In genomic region chr7:93883917-93884345, GRCh38 we compare ENCODE assay signal across 39 cellular contexts. TPM values are rescaled to one million over a fixed set of nuclear protein-coding genes. Genes with fewer than 3 reads are reported as not detected.
"Had no signal": no experiment of that assay in that cellular context is flagged by ENCODE, and none has a peak within 500 bp of the region (broad histone marks: within the 10 kb centered on the region; RNA-seq: fewer than 3 reads in every experiment).

No MANE protein-coding gene starts in this region.

- H3K4me3 ChIP-seq: adrenal gland, breast epithelium had no signal

- H3K27me3 ChIP-seq: adrenal gland, breast epithelium had no signal

- H3K4me1 ChIP-seq: adrenal gland, breast epithelium had no signal

- ATAC-seq: activated CD8-positive, alpha-beta T cell treated with anti-CD3 and anti-CD28 coated beads for 36 hours; activated naive CD4-positive, alpha-beta T cell treated with anti-CD3 and anti-CD28 coated beads, Interleukin-2, amount 50 U/mL, for 72 hours; activated T-cell treated with anti-CD3 and anti-CD28 coated beads, Interleukin-2, amount 50 U/mL, for 4 hours; activated T-cell treated with anti-CD3 and anti-CD28 coated beads, Interleukin-2, amount 50 U/mL, for 72 hours; activated T-helper 17 cell treated with anti-CD3 and anti-CD28 coated beads, Interleukin-2, amount 50 U/mL, for 72 hours had no signal

- H3K27ac Mint-ChIP-seq: activated B cell treated with CpG ODN at 0.5 μM for 24 hours; activated CD4-positive, alpha-beta memory T cell treated with anti-CD3 and anti-CD28 coated beads for 36 hours; activated CD4-positive, alpha-beta T cell treated with anti-CD3 and anti-CD28 coated beads, Interleukin-2, amount 10 ng/mL, durations not matched to agents 24 days and 14 days; activated CD8-positive, alpha-beta T cell treated with anti-CD3 and anti-CD28 coated beads for 36 hours; activated naive CD4-positive, alpha-beta T cell treated with anti-CD3 and anti-CD28 coated beads for 36 hours; activated naive CD4-positive, alpha-beta T cell treated with anti-CD3 and anti-CD28 coated beads, Interleukin-2, amount 50 U/mL, for 72 hours; activated naive CD8-positive, alpha-beta T cell treated with anti-CD3 and anti-CD28 coated beads for 36 hours; activated T-cell treated with anti-CD3 and anti-CD28 coated beads, Interleukin-2, amount 50 U/mL, for 72 hours; activated T-helper 1 cell treated with anti-CD3 and anti-CD28 coated beads, Interleukin-12 subunit alpha, Interleukin-12 subunit beta, Interleukin-2, Interleukin-4 antibody, amounts not matched to agents 30 ng/mL and 10 ng/mL and 1 ng/mL, durations not matched to agents 14 hours and 24 hours and 36 hours; activated T-helper 17 cell treated with anti-CD3 and anti-CD28 coated beads, Interleukin-2, amount 50 U/mL, for 72 hours; brain; T-helper 1 cell treated with Interleukin-12 subunit alpha and Interleukin-12 subunit beta and Interleukin-4 antibody, amounts not matched to agents 30 μg/mL and 1 μg/mL, for 36 hours; T-helper 2 cell treated with Interferon-gamma antibody and Interleukin-4, amounts not matched to agents 5 μg/mL and 100 μg/mL, for 36 hours had no signal

- H3K36me3 ChIP-seq: adrenal gland, breast epithelium had no signal

- H3K27ac ChIP-seq: adrenal gland, breast epithelium, VCaP had no signal

- H3K4me1 Mint-ChIP-seq: activated B cell treated with CpG ODN at 0.5 μM for 24 hours; activated CD4-positive, alpha-beta T cell treated with anti-CD3 and anti-CD28 coated beads, Interleukin-2, amount 10 ng/mL, durations not matched to agents 24 days and 14 days; activated naive CD8-positive, alpha-beta T cell treated with anti-CD3 and anti-CD28 coated beads for 36 hours; activated T-helper 17 cell treated with anti-CD3 and anti-CD28 coated beads, Interleukin-2, amount 50 U/mL, for 72 hours; central memory CD8-positive, alpha-beta T cell had no signal

- H3K36me3 Mint-ChIP-seq: activated CD4-positive, alpha-beta memory T cell treated with anti-CD3 and anti-CD28 coated beads for 36 hours; activated naive CD4-positive, alpha-beta T cell treated with anti-CD3 and anti-CD28 coated beads, Interleukin-2, amount 50 U/mL, for 72 hours; activated naive CD8-positive, alpha-beta T cell treated with anti-CD3 and anti-CD28 coated beads for 36 hours; brain had no signal

- H3K9me3 ChIP-seq: adrenal gland, breast epithelium had no signal

- H3K4me3 Mint-ChIP-seq: activated B cell treated with CpG ODN at 0.5 μM for 24 hours; activated CD4-positive, alpha-beta memory T cell treated with anti-CD3 and anti-CD28 coated beads for 36 hours; activated CD4-positive, alpha-beta T cell treated with anti-CD3 and anti-CD28 coated beads, Interleukin-2, amount 10 ng/mL, durations not matched to agents 24 days and 14 days; activated CD8-positive, alpha-beta T cell treated with anti-CD3 and anti-CD28 coated beads for 36 hours; activated naive CD4-positive, alpha-beta T cell treated with anti-CD3 and anti-CD28 coated beads for 36 hours; activated naive CD8-positive, alpha-beta T cell treated with anti-CD3 and anti-CD28 coated beads for 36 hours; activated T-cell treated with anti-CD3 and anti-CD28 coated beads, Interleukin-2, amount 50 U/mL, for 4 hours; activated T-cell treated with anti-CD3 and anti-CD28 coated beads, Interleukin-2, amount 50 U/mL, for 72 hours; activated T-helper 1 cell treated with anti-CD3 and anti-CD28 coated beads, Interleukin-12 subunit alpha, Interleukin-12 subunit beta, Interleukin-2, Interleukin-4 antibody, amounts not matched to agents 30 ng/mL and 10 ng/mL and 1 ng/mL, durations not matched to agents 14 hours and 24 hours and 36 hours; activated T-helper 17 cell treated with anti-CD3 and anti-CD28 coated beads, Interleukin-2, amount 50 U/mL, for 72 hours; brain; central memory CD8-positive, alpha-beta T cell; T-helper 1 cell treated with Interleukin-12 subunit alpha and Interleukin-12 subunit beta and Interleukin-4 antibody, amounts not matched to agents 30 μg/mL and 1 μg/mL, for 36 hours; T-helper 2 cell treated with Interferon-gamma antibody and Interleukin-4, amounts not matched to agents 5 μg/mL and 100 μg/mL, for 36 hours had no signal

- DNase-seq: activated B cell treated with CpG ODN at 0.5 μM for 24 hours; activated CD4-positive, alpha-beta memory T cell treated with anti-CD3 and anti-CD28 coated beads for 36 hours; activated CD4-positive, alpha-beta T cell treated with anti-CD3 and anti-CD28 coated beads for 4 hours; activated CD4-positive, alpha-beta T cell treated with anti-CD3 and anti-CD28 coated beads, Interleukin-2, amount 10 ng/mL, durations not matched to agents 24 days and 14 days; activated CD4-positive, alpha-beta T cell treated with anti-CD3 and anti-CD28 coated beads, Interleukin-2, amount 50 U/mL, for 1 hour; activated CD4-positive, alpha-beta T cell treated with anti-CD3 and anti-CD28 coated beads, Interleukin-2, amount 50 U/mL, for 4 hours; activated CD4-positive, CD25-positive, alpha-beta regulatory T cell treated with anti-CD3 and anti-CD28 coated beads, Interleukin-2, amount 50 U/mL, for 72 hours; activated CD8-positive, alpha-beta memory T cell treated with anti-CD3 and anti-CD28 coated beads, Interleukin-2, amount 50 U/mL, for 4 hours; activated CD8-positive, alpha-beta T cell treated with anti-CD3 and anti-CD28 coated beads for 36 hours; activated effector memory CD4-positive, alpha-beta T cell treated with anti-CD3 and anti-CD28 coated beads, Interleukin-2, amount 50 U/mL, for 16 hours; activated gamma-delta T cell treated with Interleukin-2 at 50 U/mL for 16 hours; activated naive CD4-positive, alpha-beta T cell; activated naive CD4-positive, alpha-beta T cell treated with anti-CD3 and anti-CD28 coated beads for 36 hours; activated naive CD4-positive, alpha-beta T cell treated with anti-CD3 and anti-CD28 coated beads, Interleukin-2, amount 50 U/mL, for 16 hours; activated naive CD8-positive, alpha-beta T cell treated with anti-CD3 and anti-CD28 coated beads for 36 hours; activated T-cell treated with anti-CD3 and anti-CD28 coated beads for 4 hours; activated T-cell treated with anti-CD3 and anti-CD28 coated beads, Interleukin-2, amount 50 U/mL, for 1 hour; activated T-cell treated with anti-CD3 and anti-CD28 coated beads, Interleukin-2, amount 50 U/mL, for 4 hours; activated T-cell treated with anti-CD3 and anti-CD28 coated beads, Interleukin-2, amount 50 U/mL, for 72 hours; adrenal gland; amniotic stem cell; aorta; cerebellar nuclear complex; T-helper 1 cell; T-helper 2 cell; T-helper 9 cell had no signal

- H3K9me3 Mint-ChIP-seq: activated CD4-positive, alpha-beta memory T cell treated with anti-CD3 and anti-CD28 coated beads for 36 hours; activated CD4-positive, alpha-beta T cell treated with anti-CD3 and anti-CD28 coated beads, Interleukin-2, amount 10 ng/mL, durations not matched to agents 24 days and 14 days; activated naive CD8-positive, alpha-beta T cell treated with anti-CD3 and anti-CD28 coated beads for 36 hours; activated T-helper 1 cell treated with anti-CD3 and anti-CD28 coated beads, Interleukin-12 subunit alpha, Interleukin-12 subunit beta, Interleukin-2, Interleukin-4 antibody, amounts not matched to agents 30 ng/mL and 10 ng/mL and 1 ng/mL, durations not matched to agents 14 hours and 24 hours and 36 hours; T-helper 1 cell treated with Interleukin-12 subunit alpha and Interleukin-12 subunit beta and Interleukin-4 antibody, amounts not matched to agents 30 μg/mL and 1 μg/mL, for 36 hours had no signal

- FAIRE-seq: colon had no signal

RNA-seq across cellular contexts. Expression of gene TFPI2, which starts 6.6 kb away (rescaled TPM):
- total RNA-seq: activated CD4-positive, alpha-beta memory T cell treated with anti-CD3 and anti-CD28 coated beads for 36 hours; activated CD4-positive, alpha-beta T cell treated with anti-CD3 and anti-CD28 coated beads, Interleukin-2, amount 10 ng/mL, durations not matched to agents 24 days and 14 days; activated CD8-positive, alpha-beta memory T cell treated with anti-CD3 and anti-CD28 coated beads for 36 hours; activated CD8-positive, alpha-beta T cell treated with anti-CD3 and anti-CD28 coated beads for 36 hours; activated naive CD4-positive, alpha-beta T cell treated with anti-CD3 and anti-CD28 coated beads for 36 hours; activated naive CD8-positive, alpha-beta T cell treated with anti-CD3 and anti-CD28 coated beads for 36 hours; activated T-helper 1 cell treated with anti-CD3 and anti-CD28 coated beads, Interleukin-12 subunit alpha, Interleukin-12 subunit beta, Interleukin-2, Interleukin-4 antibody, amounts not matched to agents 30 ng/mL and 10 ng/mL and 1 ng/mL, durations not matched to agents 14 hours and 24 hours and 36 hours had no signal

RNA-seq across cellular contexts. Expression of gene GNGT1, which starts 22.4 kb away (rescaled TPM):
- total RNA-seq: activated B cell treated with CpG ODN at 0.5 μM for 24 hours; activated CD4-positive, alpha-beta memory T cell treated with anti-CD3 and anti-CD28 coated beads for 36 hours; activated CD4-positive, alpha-beta T cell treated with anti-CD3 and anti-CD28 coated beads, Interleukin-2, amount 10 ng/mL, durations not matched to agents 24 days and 14 days; activated CD8-positive, alpha-beta memory T cell treated with anti-CD3 and anti-CD28 coated beads for 36 hours; activated CD8-positive, alpha-beta T cell treated with anti-CD3 and anti-CD28 coated beads for 36 hours; activated naive CD4-positive, alpha-beta T cell treated with anti-CD3 and anti-CD28 coated beads for 36 hours; activated naive CD4-positive, alpha-beta T cell treated with anti-CD3 and anti-CD28 coated beads, Interleukin-2, amount 50 U/mL, for 72 hours; activated naive CD8-positive, alpha-beta T cell treated with anti-CD3 and anti-CD28 coated beads for 36 hours; activated T-cell treated with anti-CD3 and anti-CD28 coated beads, Interleukin-2, amount 50 U/mL, for 4 hours; activated T-cell treated with anti-CD3 and anti-CD28 coated beads, Interleukin-2, amount 50 U/mL, for 72 hours; activated T-helper 1 cell treated with anti-CD3 and anti-CD28 coated beads, Interleukin-12 subunit alpha, Interleukin-12 subunit beta, Interleukin-2, Interleukin-4 antibody, amounts not matched to agents 30 ng/mL and 10 ng/mL and 1 ng/mL, durations not matched to agents 14 hours and 24 hours and 36 hours; activated T-helper 17 cell treated with anti-CD3 and anti-CD28 coated beads, Interleukin-2, amount 50 U/mL, for 72 hours; adrenal gland; aorta; breast epithelium; cardiac septum; chondrocyte had no signal

RNA-seq across cellular contexts. Expression of gene GNG11, which starts 37.6 kb away (rescaled TPM):
- total RNA-seq: activated CD4-positive, alpha-beta memory T cell treated with anti-CD3 and anti-CD28 coated beads for 36 hours; activated CD4-positive, alpha-beta T cell treated with anti-CD3 and anti-CD28 coated beads, Interleukin-2, amount 10 ng/mL, durations not matched to agents 24 days and 14 days; activated CD8-positive, alpha-beta memory T cell treated with anti-CD3 and anti-CD28 coated beads for 36 hours; activated CD8-positive, alpha-beta T cell treated with anti-CD3 and anti-CD28 coated beads for 36 hours; activated naive CD4-positive, alpha-beta T cell treated with anti-CD3 and anti-CD28 coated beads for 36 hours; activated naive CD4-positive, alpha-beta T cell treated with anti-CD3 and anti-CD28 coated beads, Interleukin-2, amount 50 U/mL, for 72 hours; activated naive CD8-positive, alpha-beta T cell treated with anti-CD3 and anti-CD28 coated beads for 36 hours; activated T-cell treated with anti-CD3 and anti-CD28 coated beads, Interleukin-2, amount 50 U/mL, for 72 hours; activated T-helper 1 cell treated with anti-CD3 and anti-CD28 coated beads, Interleukin-12 subunit alpha, Interleukin-12 subunit beta, Interleukin-2, Interleukin-4 antibody, amounts not matched to agents 30 ng/mL and 10 ng/mL and 1 ng/mL, durations not matched to agents 14 hours and 24 hours and 36 hours; activated T-helper 17 cell treated with anti-CD3 and anti-CD28 coated beads, Interleukin-2, amount 50 U/mL, for 72 hours had no signal
